ENCODE assay signal across 1 cellular context in the genomic region with DNA sequence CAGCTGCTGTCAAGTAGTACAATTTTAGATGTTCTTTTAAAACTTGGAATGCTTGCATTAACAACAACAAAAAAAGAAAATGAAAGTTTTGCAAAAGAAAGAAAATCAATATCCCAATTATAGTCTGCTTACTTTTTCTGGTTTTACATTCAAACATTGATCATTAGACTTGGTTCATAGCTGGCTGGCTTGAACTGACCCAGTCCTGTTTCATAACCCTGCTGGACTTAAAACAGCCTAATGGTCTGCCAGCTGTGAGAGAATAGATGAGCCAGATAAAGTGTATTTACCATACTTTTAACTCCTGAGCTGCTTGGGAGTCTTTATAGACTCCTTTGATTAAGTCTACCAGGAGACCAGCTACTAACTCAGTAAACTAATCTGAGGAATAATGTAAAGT.
TF ChIP-seq lines count a peak whose summit lies in the region.

No MANE protein-coding gene starts in this region.

TF ChIP-seq in HepG2, 621 proteins besides CTCF, POLR2A, EP300 and RAD21 (continued from another document and continues in another):
- TF ChIP-seq TFAP4 (IDR thresholded peaks at IDR 0.05; ENCODE audit: borderline replicate concordance, low read depth) (peak; percentile 94), MAF1 (CRISPR knock-in tag; IDR thresholded peaks at IDR 0.05; ENCODE audit: borderline replicate concordance) (no peak), NCOA2 (CRISPR knock-in tag; IDR thresholded peaks at IDR 0.05) (0 out of 2 replicates have a peak, but pooled peaks have one; percentile 19), SMARCE1 (IDR thresholded peaks at IDR 0.05; ENCODE audit: borderline replicate concordance) (no peak), DNMT3B (CRISPR knock-in tag; conservative IDR thresholded peaks at IDR 0.05) (no peak), ZFP36 (IDR thresholded peaks at IDR 0.05; ENCODE audit: borderline replicate concordance, low read depth, low read length, partially characterized antibody) (no peak), FOXP4 (CRISPR knock-in tag; IDR thresholded peaks at IDR 0.05) (peak; percentile 32; the same call in 1 of the 2 replicates), SRSF1 (optimal IDR thresholded peaks at IDR 0.05; ENCODE audit: low read depth, low read length) (no peak), CEBPB (IDR thresholded peaks at IDR 0.05; ENCODE audit: borderline replicate concordance, low read depth, low read length) (peak; percentile 18; the same call in 1 of the 2 replicates), TEF (CRISPR knock-in tag; IDR thresholded peaks at IDR 0.05) (peak; percentile 60; the same call in 1 of the 2 replicates), ZNF652 (CRISPR knock-in tag; IDR thresholded peaks at IDR 0.05; ENCODE audit: borderline replicate concordance, low read depth) (peak; percentile 95), ZNF362 (CRISPR knock-in tag; IDR thresholded peaks at IDR 0.05; ENCODE audit: borderline replicate concordance) (no peak), PCBP1 (IDR thresholded peaks at IDR 0.05; ENCODE audit: borderline replicate concordance, low read depth, low read length) (no peak), ZNF230 (CRISPR knock-in tag; IDR thresholded peaks at IDR 0.05) (no peak), ZNF713 (CRISPR knock-in tag; IDR thresholded peaks at IDR 0.05) (no peak), KLF9 (CRISPR knock-in tag; IDR thresholded peaks at IDR 0.05; ENCODE audit: low read depth) (no peak), ZBTB2 (CRISPR knock-in tag; IDR thresholded peaks at IDR 0.05; ENCODE audit: low read depth) (no peak), USF2 (IDR thresholded peaks at IDR 0.05; ENCODE audit: low read depth, low read length) (no peak), USF2 (CRISPR knock-in tag; IDR thresholded peaks at IDR 0.05; ENCODE audit: borderline replicate concordance) (no peak), RARA (CRISPR knock-in tag; IDR thresholded peaks at IDR 0.05) (peak; percentile 28; the same call in 1 of the 2 replicates), ERF (CRISPR knock-in tag; IDR thresholded peaks at IDR 0.05) (0 out of 2 replicates have a peak, but pooled peaks have one; percentile 31), TEAD3 (CRISPR knock-in tag; optimal IDR thresholded peaks at IDR 0.05; ENCODE audit: borderline replicate concordance) (peak; percentile 15), AGO2 (optimal IDR thresholded peaks at IDR 0.05; ENCODE audit: low read depth, low read length) (no peak), HOXD1 (CRISPR knock-in tag; IDR thresholded peaks at IDR 0.05) (no peak), SOX5 (CRISPR knock-in tag; IDR thresholded peaks at IDR 0.05; ENCODE audit: borderline replicate concordance) (no peak), ZNF460 (CRISPR knock-in tag; IDR thresholded peaks at IDR 0.05; ENCODE audit: borderline replicate concordance) (no peak), AHDC1 (CRISPR knock-in tag; IDR thresholded peaks at IDR 0.05; ENCODE audit: borderline replicate concordance) (0 out of 2 replicates have a peak, but pooled peaks have one; percentile 27), ZNF333 (CRISPR knock-in tag; IDR thresholded peaks at IDR 0.05; ENCODE audit: borderline replicate concordance) (no peak), HNF4A (CRISPR knock-in tag; IDR thresholded peaks at IDR 0.05) (peak; percentile 79), ZGPAT (CRISPR knock-in tag; IDR thresholded peaks at IDR 0.05) (peak; percentile 36; the same call in 1 of the 2 replicates), ZSCAN30 (CRISPR knock-in tag; IDR thresholded peaks at IDR 0.05) (no peak)
- TF ChIP-seq, protein P1, sequence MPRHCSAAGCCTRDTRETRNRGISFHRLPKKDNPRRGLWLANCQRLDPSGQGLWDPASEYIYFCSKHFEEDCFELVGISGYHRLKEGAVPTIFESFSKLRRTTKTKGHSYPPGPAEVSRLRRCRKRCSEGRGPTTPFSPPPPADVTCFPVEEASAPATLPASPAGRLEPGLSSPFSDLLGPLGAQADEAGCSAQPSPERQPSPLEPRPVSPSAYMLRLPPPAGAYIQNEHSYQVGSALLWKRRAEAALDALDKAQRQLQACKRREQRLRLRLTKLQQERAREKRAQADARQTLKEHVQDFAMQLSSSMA (CRISPR knock-in tag; IDR thresholded peaks at IDR 0.05): no peak
- TF ChIP-seq, protein P2, sequence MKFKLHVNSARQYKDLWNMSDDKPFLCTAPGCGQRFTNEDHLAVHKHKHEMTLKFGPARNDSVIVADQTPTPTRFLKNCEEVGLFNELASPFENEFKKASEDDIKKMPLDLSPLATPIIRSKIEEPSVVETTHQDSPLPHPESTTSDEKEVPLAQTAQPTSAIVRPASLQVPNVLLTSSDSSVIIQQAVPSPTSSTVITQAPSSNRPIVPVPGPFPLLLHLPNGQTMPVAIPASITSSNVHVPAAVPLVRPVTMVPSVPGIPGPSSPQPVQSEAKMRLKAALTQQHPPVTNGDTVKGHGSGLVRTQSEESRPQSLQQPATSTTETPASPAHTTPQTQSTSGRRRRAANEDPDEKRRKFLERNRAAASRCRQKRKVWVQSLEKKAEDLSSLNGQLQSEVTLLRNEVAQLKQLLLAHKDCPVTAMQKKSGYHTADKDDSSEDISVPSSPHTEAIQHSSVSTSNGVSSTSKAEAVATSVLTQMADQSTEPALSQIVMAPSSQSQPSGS (CRISPR knock-in tag; IDR thresholded peaks at IDR 0.05): no peak
- TF ChIP-seq, protein P3, sequence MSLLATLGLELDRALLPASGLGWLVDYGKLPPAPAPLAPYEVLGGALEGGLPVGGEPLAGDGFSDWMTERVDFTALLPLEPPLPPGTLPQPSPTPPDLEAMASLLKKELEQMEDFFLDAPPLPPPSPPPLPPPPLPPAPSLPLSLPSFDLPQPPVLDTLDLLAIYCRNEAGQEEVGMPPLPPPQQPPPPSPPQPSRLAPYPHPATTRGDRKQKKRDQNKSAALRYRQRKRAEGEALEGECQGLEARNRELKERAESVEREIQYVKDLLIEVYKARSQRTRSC (CRISPR knock-in tag; IDR thresholded peaks at IDR 0.05; ENCODE audit: low read depth): no peak
- TF ChIP-seq, protein P4, sequence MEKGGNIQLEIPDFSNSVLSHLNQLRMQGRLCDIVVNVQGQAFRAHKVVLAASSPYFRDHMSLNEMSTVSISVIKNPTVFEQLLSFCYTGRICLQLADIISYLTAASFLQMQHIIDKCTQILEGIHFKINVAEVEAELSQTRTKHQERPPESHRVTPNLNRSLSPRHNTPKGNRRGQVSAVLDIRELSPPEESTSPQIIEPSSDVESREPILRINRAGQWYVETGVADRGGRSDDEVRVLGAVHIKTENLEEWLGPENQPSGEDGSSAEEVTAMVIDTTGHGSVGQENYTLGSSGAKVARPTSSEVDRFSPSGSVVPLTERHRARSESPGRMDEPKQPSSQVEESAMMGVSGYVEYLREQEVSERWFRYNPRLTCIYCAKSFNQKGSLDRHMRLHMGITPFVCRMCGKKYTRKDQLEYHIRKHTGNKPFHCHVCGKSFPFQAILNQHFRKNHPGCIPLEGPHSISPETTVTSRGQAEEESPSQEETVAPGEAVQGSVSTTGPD (CRISPR knock-in tag; IDR thresholded peaks at IDR 0.05): 0 out of 2 replicates have a peak, but pooled peaks have one; percentile 39
